In the genomic region with DNA sequence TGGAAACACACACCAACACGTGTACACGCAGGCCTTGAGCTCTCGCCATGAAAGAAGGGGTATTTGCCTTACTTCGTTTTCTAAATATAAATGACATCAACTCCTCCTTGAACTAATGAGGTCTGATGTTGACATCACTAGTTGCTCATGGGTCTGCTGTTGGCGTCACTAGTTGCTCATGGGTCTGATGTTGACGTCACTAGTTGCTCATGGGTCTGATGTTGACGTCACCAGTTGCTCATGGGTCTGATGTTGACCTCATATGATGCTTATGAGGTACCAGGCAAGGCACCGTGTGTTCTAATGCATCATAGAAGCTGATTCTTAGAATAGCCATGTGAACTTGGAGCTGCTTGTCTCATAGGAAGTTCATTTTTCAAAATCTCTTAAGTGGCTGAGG, we compare ENCODE assay signal across 24 cellular contexts.
DNase-seq lines count a peak whose midpoint lies in the region; ATAC-seq, FAIRE-seq and TF ChIP-seq lines count a peak whose summit lies in the region.
"Had no signal": no experiment of that assay in that cellular context is flagged by ENCODE, and none has a peak within 500 bp of the region (broad histone marks: within the 10 kb centered on the region; RNA-seq: fewer than 3 reads in every experiment).

No MANE protein-coding gene starts in this region.

- TF ChIP-seq POLR2A in HepG2 (IDR thresholded peaks at IDR 0.05; ENCODE audit: insufficient read depth in 1 of 2, low read depth in 2 of 2, low read length in 2 of 2), result no peak
- TF ChIP-seq POLR2A in right lobe of liver (IDR thresholded peaks at IDR 0.05), result no peak
- no peak for TF ChIP-seq POLR2A in GM12878 (IDR thresholded peaks at IDR 0.05; ENCODE audit: low read depth, low read length)

- 21% methylated on average over 8 of the region's 8 CpGs for WGBS in HepG2 (ENCODE audit: low lambda C conversion rate)
- 67% methylated on average over 6 of the region's 8 CpGs for WGBS in right lobe of liver (ENCODE audit: insufficient coverage, low coverage, low lambda C conversion rate, missing lambda C conversion rate)
- WGBS in GM12878 (ENCODE audit: insufficient coverage, insufficient replicate concordance, low lambda C conversion rate, missing lambda C conversion rate), result 27% methylated on average over 8 of the region's 8 CpGs

- no peaks in the 10 kb centered on the region for H3K36me3 Mint-ChIP-seq in effector memory CD8-positive, alpha-beta T cell (ENCODE audit: insufficient read depth)
- H3K36me3 Mint-ChIP-seq: CD8-positive, alpha-beta memory T cell had no signal

- RAD21 ChIA-PET in GM12878 (lab: Charles Lee; ENCODE audit: unreplicated experiment), result no interaction called here

- intact Hi-C loops in HepG2 (cut with micrococcal nuclease; ENCODE audit: unreplicated experiment) (no loop called here), right lobe of liver (cut with DNase I) (no loop called here), GM12878 (cut with micrococcal nuclease; ENCODE audit: unreplicated experiment) (no loop called here)

- no peaks in the 10 kb centered on the region for H3K4me1 Mint-ChIP-seq in effector memory CD8-positive, alpha-beta T cell (ENCODE audit: low read depth in 2 of 2)
- H3K4me1 Mint-ChIP-seq: B cell; CD8-positive, alpha-beta memory T cell had no signal

- no peaks in the 10 kb centered on the region for H3K27me3 Mint-ChIP-seq in effector memory CD8-positive, alpha-beta T cell
- H3K27me3 Mint-ChIP-seq: B cell; CD8-positive, alpha-beta memory T cell had no signal

- no peaks in the 10 kb centered on the region for H3K9me3 Mint-ChIP-seq in effector memory CD8-positive, alpha-beta T cell
- H3K9me3 Mint-ChIP-seq: CD4-positive, alpha-beta T cell; CD8-positive, alpha-beta memory T cell had no signal

- FAIRE-seq in HepG2 (lab: Jason Lieb, UNC), result no peak
- no peak for FAIRE-seq in GM12878 (lab: Jason Lieb, UNC)
- FAIRE-seq: A204.1, GM12892, H1 had no signal

- TF ChIP-seq RAD21 in HepG2 (CRISPR knock-in tag; IDR thresholded peaks at IDR 0.05) (no peak), GM12878 (IDR thresholded peaks at IDR 0.05; ENCODE audit: insufficient read depth, low read depth, low read length) (no peak)

- ATAC-seq in HepG2 (no peak), right lobe of liver (no peak), GM12878 (no peak), GM19463 (IDR thresholded peaks at IDR 0.05; ENCODE audit: unreplicated experiment) (no peak)
- no peak for ATAC-seq in effector memory CD8-positive, alpha-beta T cell (replicated peaks)

- H3K27me3 ChIP-seq in HepG2 (ENCODE audit: control insufficient read depth in 1 of 2, insufficient read depth in 2 of 2, low read length in 2 of 2) (peaks cover 0 to 35% of the 10 kb centered on the region in 2 experiments; a peak in 4 of 5 replicates), right lobe of liver (no peaks in the 10 kb centered on the region), GM12878 (replicated peaks in 1 of 2; ENCODE audit: control insufficient read depth in 2 of 2, insufficient read depth in 2 of 2, low read length in 1 of 2) (no peaks in the 10 kb centered on the region), stomach smooth muscle (ENCODE audit: control insufficient read depth in 1 of 2, insufficient read depth in 2 of 2, low read length in 2 of 2) (no peaks in the 10 kb centered on the region)
- H3K27me3 ChIP-seq: BLaER1 had no signal

- no peaks in the 10 kb centered on the region for H3K79me2 ChIP-seq in HepG2 (ENCODE audit: insufficient read depth, low read length)
- no peaks in the 10 kb centered on the region for H3K79me2 ChIP-seq in GM12878 (ENCODE audit: control insufficient read depth, insufficient read depth, low read length)

- no peak overlapping the region for H3K4me2 ChIP-seq in HepG2 (ENCODE audit: low read depth, low read length)
- no peak overlapping the region for H3K4me2 ChIP-seq in GM12878 (ENCODE audit: control insufficient read depth, insufficient read depth)
- H3K4me2 ChIP-seq: BLaER1 had no signal

- H4K20me1 ChIP-seq in HepG2 (ENCODE audit: insufficient read depth, low read length), result no peaks in the 10 kb centered on the region
- no peaks in the 10 kb centered on the region for H4K20me1 ChIP-seq in GM12878 (ENCODE audit: control insufficient read depth, insufficient read depth)
- H4K20me1 ChIP-seq: BLaER1 had no signal

- no peaks in the 10 kb centered on the region for H3K36me3 ChIP-seq in HepG2 (replicated peaks in 1 of 2; ENCODE audit: control insufficient read depth in 1 of 2, insufficient read depth in 2 of 2, low read length in 2 of 2)
- H3K36me3 ChIP-seq in right lobe of liver, result no peaks in the 10 kb centered on the region
- H3K36me3 ChIP-seq in GM12878 (ENCODE audit: control insufficient read depth in 2 of 2, insufficient read depth in 2 of 2, low read length in 1 of 2), result no peaks in the 10 kb centered on the region
- peaks cover 8 to 14% of the 10 kb centered on the region in 2 donors for H3K36me3 ChIP-seq in stomach smooth muscle (ENCODE audit: control insufficient read depth in 2 of 2, insufficient read depth in 2 of 2, low read length in 2 of 2)
- H3K36me3 ChIP-seq: BLaER1 had no signal

- H3K9me3 ChIP-seq in HepG2 (ENCODE audit: low read length) (no peaks in the 10 kb centered on the region), right lobe of liver (no peaks in the 10 kb centered on the region), GM12878 (replicated peaks; ENCODE audit: control insufficient read depth, insufficient read depth, low read length) (no peaks in the 10 kb centered on the region), stomach smooth muscle (ENCODE audit: control insufficient read depth in 2 of 2, low read length in 2 of 2) (no peaks in the 10 kb centered on the region)
- H3K9me3 ChIP-seq: BLaER1 had no signal

- no peak for TF ChIP-seq CTCF in HepG2 (CRISPR knock-in tag; IDR thresholded peaks at IDR 0.05)
- no peak for TF ChIP-seq CTCF in right lobe of liver (IDR thresholded peaks at IDR 0.05)
- no peak for TF ChIP-seq CTCF in GM12878 (IDR thresholded peaks at IDR 0.05 in 2 of 3, conservative IDR thresholded peaks at IDR 0.05 in 1 of 3; ENCODE audit: control insufficient read depth in 2 of 3, extremely low read depth in 1 of 3, insufficient read depth in 1 of 3, low read depth in 3 of 3, low read length in 3 of 3)

- H3K4me1 ChIP-seq in HepG2 (ENCODE audit: insufficient read depth, low read length), result no peaks in the 10 kb centered on the region
- no peaks in the 10 kb centered on the region for H3K4me1 ChIP-seq in right lobe of liver
- H3K4me1 ChIP-seq in GM12878 (ENCODE audit: control insufficient read depth, insufficient read depth, low read length), result no peaks in the 10 kb centered on the region
- peaks cover 16% of the 10 kb centered on the region for H3K4me1 ChIP-seq in stomach smooth muscle (ENCODE audit: control insufficient read depth, insufficient read depth, low read length)
- H3K4me1 ChIP-seq: BLaER1 had no signal

- DNase-seq in HepG2 (ENCODE audit: low spot score), result no peak
- DNase-seq in right lobe of liver, result no peak
- no peak for DNase-seq in GM12878 (ENCODE audit: low read depth, low spot score)
- DNase-seq in effector memory CD8-positive, alpha-beta T cell, result no peak
- DNase-seq in CD1c-positive myeloid dendritic cell (ENCODE audit: extremely low spot score), result no peak
- DNase-seq: Calu3; CD4-positive, alpha-beta T cell; CD8-positive, alpha-beta memory T cell; COR-L47; DMS53; DMS79 treated with DMSO at 0.1 percent for 48 hours; GF-D8; GM23248; H7; HCEC 1CT had no signal

- CTCF ChIA-PET in HepG2 (lab: Yijun Ruan, JAX; ENCODE audit: low intra/inter-chr PET ratio, low total read pairs), result no interaction called here
- CTCF ChIA-PET in GM12878 (lab: Yijun Ruan, JAX), result no interaction called here

- BruUV-seq in HepG2 (replicated peaks; lab: Mats Ljungman, UMichigan), result no TSS peak
- BruUV-seq in GM12878 (replicated peaks; lab: Mats Ljungman, UMichigan), result no TSS peak

- H3K9ac ChIP-seq in HepG2 (ENCODE audit: insufficient read depth, low read depth, low read length) (no peak overlapping the region), GM12878 (ENCODE audit: control insufficient read depth, insufficient read depth, low read length) (no peak overlapping the region), stomach smooth muscle (ENCODE audit: low read length in 2 of 2) (no peak overlapping the region)
- H3K9ac ChIP-seq: BLaER1, GM23248 had no signal

- TF ChIP-seq EP300 in HepG2 (IDR thresholded peaks at IDR 0.05; ENCODE audit: low read depth in 2 of 2, low read length in 2 of 2), result no peak
- TF ChIP-seq EP300 in HepG2 (CRISPR knock-in tag; IDR thresholded peaks at IDR 0.05; ENCODE audit: borderline replicate concordance), result no peak
- TF ChIP-seq EP300 in GM12878 (IDR thresholded peaks at IDR 0.05; ENCODE audit: borderline replicate concordance in 1 of 2, control insufficient read depth in 1 of 2, low read depth in 2 of 2, low read length in 2 of 2), result no peak

- H2AFZ ChIP-seq in HepG2 (ENCODE audit: low read length), result no peak overlapping the region
- no peak overlapping the region for H2AFZ ChIP-seq in GM12878 (ENCODE audit: control insufficient read depth, low read depth, low read length)
- H2AFZ ChIP-seq: GM23248 had no signal

- in situ Hi-C loops in HepG2 (cut with HindIII; ENCODE audit: extremely low pct_ligation_motif_present, low pct_unique_long_range_greater_than_20kb) (no loop called here), GM12878 (cut with MboI) (no loop called here)

- H3K27ac Mint-ChIP-seq in effector memory CD8-positive, alpha-beta T cell, result no peak overlapping the region
- H3K27ac Mint-ChIP-seq: B cell; CD4-positive, alpha-beta T cell; CD8-positive, alpha-beta memory T cell had no signal

- no peak overlapping the region for H3K27ac ChIP-seq in HepG2 (ENCODE audit: extremely low read length, insufficient read depth, low read length)
- H3K27ac ChIP-seq in right lobe of liver, result no peak overlapping the region
- H3K27ac ChIP-seq in GM12878 (ENCODE audit: control insufficient read depth, insufficient read depth), result no peak overlapping the region
- H3K27ac ChIP-seq in stomach smooth muscle (ENCODE audit: low read length), result peak overlapping the region; percentile 37
- H3K27ac ChIP-seq: 22Rv1, BLaER1, C4-2B, GM23248 had no signal

- H3K4me3 Mint-ChIP-seq in effector memory CD8-positive, alpha-beta T cell, result no peak overlapping the region
- H3K4me3 Mint-ChIP-seq: B cell; CD4-positive, alpha-beta T cell; CD8-positive, alpha-beta memory T cell had no signal

- POLR2A ChIA-PET in HepG2 (lab: Yijun Ruan, JAX), result no interaction called here
- POLR2A ChIA-PET in GM12878 (lab: Charles Lee), result no interaction called here

- H3K4me3 ChIP-seq in HepG2 (replicated peaks in 1 of 3; ENCODE audit: insufficient read depth in 1 of 3, low read depth in 2 of 3, low read length in 3 of 3) (no peak overlapping the region), right lobe of liver (no peak overlapping the region), GM12878 (no peak overlapping the region), stomach smooth muscle (ENCODE audit: low read length in 2 of 2) (no peak overlapping the region)
- H3K4me3 ChIP-seq: BLaER1, GM23248 had no signal

- SMC1A ChIA-PET in GM12878 (lab: Charles Lee; ENCODE audit: uncharacterized antibody, unreplicated experiment), result no interaction called here

TF ChIP-seq in HepG2, 621 proteins besides CTCF, POLR2A, EP300 and RAD21 (continues in another document):
- TF ChIP-seq ATF7 (IDR thresholded peaks at IDR 0.05) (peak; percentile 95), ATF7 (CRISPR knock-in tag; IDR thresholded peaks at IDR 0.05) (no peak)

TF ChIP-seq in GM12878, 131 proteins besides CTCF, POLR2A, EP300 and RAD21 (continues in another document):
- TF ChIP-seq SRF (IDR thresholded peaks at IDR 0.05; ENCODE audit: low read depth in 2 of 2, low read length in 2 of 2) (no peak), CREB1 (IDR thresholded peaks at IDR 0.05; ENCODE audit: low read depth) (peak; percentile 64; the same call in 1 of the 2 replicates)
